ENCODE assay signal across 13 cellular contexts in the genomic region with DNA sequence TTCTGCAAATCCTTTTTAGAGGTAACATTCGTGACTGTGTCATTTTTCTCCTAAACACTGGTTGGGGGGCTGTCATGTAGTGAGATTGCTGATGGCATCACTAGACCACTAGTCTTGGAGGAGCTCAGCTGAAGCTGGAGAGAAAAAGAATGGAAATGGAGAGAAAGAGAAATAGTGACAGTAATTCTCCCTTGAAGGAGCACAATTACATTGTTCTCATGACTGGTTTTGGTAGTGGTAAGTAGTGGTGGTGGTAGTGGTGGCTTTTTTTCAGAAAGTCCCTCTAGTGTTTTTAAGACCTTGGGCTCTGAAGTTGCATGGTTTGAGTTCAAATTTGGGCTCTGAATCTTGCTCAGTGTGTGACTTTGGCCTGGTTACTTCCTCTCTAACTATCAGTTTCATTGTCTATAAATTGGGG.
DNase-seq lines count a peak whose midpoint lies in the region; ATAC-seq, FAIRE-seq and TF ChIP-seq lines count a peak whose summit lies in the region.
"Had no signal": no experiment of that assay in that cellular context is flagged by ENCODE, and none has a peak within 500 bp of the region (broad histone marks: within the 10 kb centered on the region; RNA-seq: fewer than 3 reads in every experiment).

No MANE protein-coding gene starts in this region.

- POLR2A ChIA-PET in GM12878 (lab: Charles Lee): no interaction called here

- H3K9me3 ChIP-seq in GM12878 (replicated peaks; ENCODE audit: control insufficient read depth, insufficient read depth, low read length): no peaks in the 10 kb centered on the region
- H3K9me3 ChIP-seq: prostate gland had no signal

- peak; percentile 64 for DNase-seq in GM12878 (ENCODE audit: low read depth, low spot score)
- DNase-seq in A172 (ENCODE audit: low spot score): no peak
- no peak for DNase-seq in activated effector memory CD4-positive, alpha-beta T cell treated with Interleukin-2 at 50 U/mL for 16 hours
- DNase-seq: DMS 273 treated with DMSO at 0.1 percent for 48 hours; hippocampal formation; NCI-H1417; stimulated activated CD4-positive, alpha-beta T cell treated with anti-CD3 and anti-CD28 coated beads, Interleukin-2, amount 100 ng/mL, for 48 hours; substantia nigra had no signal

- peak overlapping the region; percentile 26; the same call in 1 of the 2 replicates for H3K4me3 ChIP-seq in GM12878
- H3K4me3 ChIP-seq: prostate gland had no signal

- ATAC-seq in GM18858 (IDR thresholded peaks at IDR 0.05; ENCODE audit: unreplicated experiment) (peak; percentile 33), GM21447 (IDR thresholded peaks at IDR 0.05; ENCODE audit: unreplicated experiment) (peak; percentile 40), HG03095 (IDR thresholded peaks at IDR 0.05; ENCODE audit: unreplicated experiment) (peak; percentile 49), GM12878 (peak; percentile 76), GM19328 (IDR thresholded peaks at IDR 0.05; ENCODE audit: unreplicated experiment) (no peak)

- H3K27ac ChIP-seq in GM12878 (ENCODE audit: control insufficient read depth, insufficient read depth): peak overlapping the region; percentile 77
- H3K27ac ChIP-seq: prostate gland had no signal

- in situ Hi-C loops in GM12878 (cut with MboI): no loop called here

- RAD21 ChIA-PET in GM12878 (lab: Charles Lee; ENCODE audit: unreplicated experiment): interaction anchor here (0.9 to 1.2 kb wide), 2 partner anchors 14 to 29 kb away, joined by 3 to 4 read pairs; no protein-coding TSS in a partner anchor

- no peak; a peak in 1 of 4 replicates for TF ChIP-seq EP300 in GM12878 (IDR thresholded peaks at IDR 0.05; ENCODE audit: borderline replicate concordance in 1 of 2, control insufficient read depth in 1 of 2, low read depth in 2 of 2, low read length in 2 of 2)

- peak; percentile 84 for FAIRE-seq in GM12878 (lab: Jason Lieb, UNC)

- no peak overlapping the region; the same call in none of the 2 replicates for H2AFZ ChIP-seq in GM12878 (ENCODE audit: control insufficient read depth, low read depth, low read length)

- no peak for TF ChIP-seq POLR2A in GM12878 (IDR thresholded peaks at IDR 0.05; ENCODE audit: low read depth, low read length)

- H3K9ac ChIP-seq in GM12878 (ENCODE audit: control insufficient read depth, insufficient read depth, low read length): no peak overlapping the region

- intact Hi-C loops in GM12878 (cut with micrococcal nuclease; ENCODE audit: unreplicated experiment): loop anchor here (5.0 kb wide), 1 partner anchor 449 kb away; the partner anchor contains the start of gene TIFA

- peaks cover 27% of the 10 kb centered on the region for H3K4me1 ChIP-seq in GM12878 (ENCODE audit: control insufficient read depth, insufficient read depth, low read length)
- H3K4me1 ChIP-seq: prostate gland had no signal

- TF ChIP-seq CTCF in GM12878 (IDR thresholded peaks at IDR 0.05 in 2 of 3, conservative IDR thresholded peaks at IDR 0.05 in 1 of 3; ENCODE audit: control insufficient read depth in 2 of 3, extremely low read depth in 1 of 3, insufficient read depth in 1 of 3, low read depth in 3 of 3, low read length in 3 of 3): no peak

- H3K4me2 ChIP-seq in GM12878 (ENCODE audit: control insufficient read depth, insufficient read depth): 0 out of 2 replicates have a peak overlapping the region, but pooled peaks have one; percentile 4

- CTCF ChIA-PET in GM12878 (lab: Yijun Ruan, JAX): interaction anchor here (1.1 to 1.4 kb wide), 5 partner anchors 23 to 101 kb away, joined by 3 to 6 read pairs (median 4); no protein-coding TSS in a partner anchor

- no peaks in the 10 kb centered on the region for H3K27me3 ChIP-seq in GM12878 (replicated peaks in 1 of 2; ENCODE audit: control insufficient read depth in 2 of 2, insufficient read depth in 2 of 2, low read length in 1 of 2)

- no peaks in the 10 kb centered on the region for H3K36me3 ChIP-seq in GM12878 (ENCODE audit: control insufficient read depth in 2 of 2, insufficient read depth in 2 of 2, low read length in 1 of 2)
- H3K36me3 ChIP-seq: prostate gland had no signal

- SMC1A ChIA-PET in GM12878 (lab: Charles Lee; ENCODE audit: uncharacterized antibody, unreplicated experiment): interaction anchor here (0.8 to 2.7 kb wide), 6 partner anchors 11 to 102 kb away, joined by 3 to 13 read pairs (median 8); no protein-coding TSS in a partner anchor

- WGBS in GM12878 (ENCODE audit: insufficient coverage, insufficient replicate concordance, low lambda C conversion rate, missing lambda C conversion rate): 0% methylated on average over 1 of the region's 1 CpG

- no peaks in the 10 kb centered on the region for H3K79me2 ChIP-seq in GM12878 (ENCODE audit: control insufficient read depth, insufficient read depth, low read length)

- no peak for TF ChIP-seq RAD21 in GM12878 (IDR thresholded peaks at IDR 0.05; ENCODE audit: insufficient read depth, low read depth, low read length)

- BruUV-seq in GM12878 (replicated peaks; lab: Mats Ljungman, UMichigan): no TSS peak

- no peaks in the 10 kb centered on the region for H4K20me1 ChIP-seq in GM12878 (ENCODE audit: control insufficient read depth, insufficient read depth)

TF ChIP-seq in GM12878, 131 proteins besides CTCF, POLR2A, EP300 and RAD21 (continues in another document):
- TF ChIP-seq SMAD5 (IDR thresholded peaks at IDR 0.05; ENCODE audit: low read depth) (no peak), NR2F1 (conservative IDR thresholded peaks at IDR 0.05) (0 out of 2 replicates have a peak, but pooled peaks have one; percentile 12), ZNF274 (IDR thresholded peaks at IDR 0.05; ENCODE audit: insufficient read depth, insufficient read length) (no peak), RUNX3 (IDR thresholded peaks at IDR 0.05; ENCODE audit: low read length) (peak; percentile 77), NBN (IDR thresholded peaks at IDR 0.05) (peak; percentile 33; the same call in 1 of the 2 replicates), FOXM1 (IDR thresholded peaks at IDR 0.05; ENCODE audit: low read depth, low read length) (peak; percentile 29; the same call in 1 of the 2 replicates), USF1 (IDR thresholded peaks at IDR 0.05; ENCODE audit: borderline replicate concordance, extremely low read length, insufficient read depth, low read depth, low read length) (no peak), SMC3 (IDR thresholded peaks at IDR 0.05; ENCODE audit: borderline replicate concordance, low read length) (no peak), ZNF207 (IDR thresholded peaks at IDR 0.05; ENCODE audit: borderline replicate concordance) (no peak), MTA2 (IDR thresholded peaks at IDR 0.05; ENCODE audit: low read depth) (peak; percentile 73), SRF (IDR thresholded peaks at IDR 0.05; ENCODE audit: low read depth in 2 of 2, low read length in 2 of 2) (no peak), SPI1 (IDR thresholded peaks at IDR 0.05; ENCODE audit: borderline replicate concordance, insufficient read depth, low read depth, low read length) (peak; percentile 41; the same call in 1 of the 2 replicates), TBL1XR1 (IDR thresholded peaks at IDR 0.05; ENCODE audit: low read depth, low read length) (no peak), MYB (IDR thresholded peaks at IDR 0.05; ENCODE audit: borderline replicate concordance, low read depth, low read length) (no peak), IKZF1 (conservative IDR thresholded peaks at IDR 0.05) (0 out of 2 replicates have a peak, but pooled peaks have one; percentile 30), JUND (IDR thresholded peaks at IDR 0.05; ENCODE audit: low read depth, low read length) (no peak), SREBF1 (IDR thresholded peaks at IDR 0.05; ENCODE audit: low read length) (no peak), IRF4 (IDR thresholded peaks at IDR 0.05; ENCODE audit: low read depth, low read length) (no peak), BHLHE40 (IDR thresholded peaks at IDR 0.05; ENCODE audit: borderline replicate concordance in 1 of 2, low read depth in 2 of 2, low read length in 1 of 2) (peak in 1 of 2 experiments; percentile 21; a peak in 1 of 4 replicates), NFXL1 (IDR thresholded peaks at IDR 0.05; ENCODE audit: borderline replicate concordance) (no peak)
- TF ChIP-seq, protein P1, sequence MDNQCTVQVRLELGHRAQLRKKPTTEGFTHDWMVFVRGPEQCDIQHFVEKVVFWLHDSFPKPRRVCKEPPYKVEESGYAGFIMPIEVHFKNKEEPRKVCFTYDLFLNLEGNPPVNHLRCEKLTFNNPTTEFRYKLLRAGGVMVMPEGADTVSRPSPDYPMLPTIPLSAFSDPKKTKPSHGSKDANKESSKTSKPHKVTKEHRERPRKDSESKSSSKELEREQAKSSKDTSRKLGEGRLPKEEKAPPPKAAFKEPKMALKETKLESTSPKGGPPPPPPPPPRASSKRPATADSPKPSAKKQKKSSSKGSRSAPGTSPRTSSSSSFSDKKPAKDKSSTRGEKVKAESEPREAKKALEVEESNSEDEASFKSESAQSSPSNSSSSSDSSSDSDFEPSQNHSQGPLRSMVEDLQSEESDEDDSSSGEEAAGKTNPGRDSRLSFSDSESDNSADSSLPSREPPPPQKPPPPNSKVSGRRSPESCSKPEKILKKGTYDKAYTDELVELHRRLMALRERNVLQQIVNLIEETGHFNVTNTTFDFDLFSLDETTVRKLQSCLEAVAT (IDR thresholded peaks at IDR 0.05): 0 out of 2 replicates have a peak, but pooled peaks have one; percentile 15
- TF ChIP-seq, protein P2, sequence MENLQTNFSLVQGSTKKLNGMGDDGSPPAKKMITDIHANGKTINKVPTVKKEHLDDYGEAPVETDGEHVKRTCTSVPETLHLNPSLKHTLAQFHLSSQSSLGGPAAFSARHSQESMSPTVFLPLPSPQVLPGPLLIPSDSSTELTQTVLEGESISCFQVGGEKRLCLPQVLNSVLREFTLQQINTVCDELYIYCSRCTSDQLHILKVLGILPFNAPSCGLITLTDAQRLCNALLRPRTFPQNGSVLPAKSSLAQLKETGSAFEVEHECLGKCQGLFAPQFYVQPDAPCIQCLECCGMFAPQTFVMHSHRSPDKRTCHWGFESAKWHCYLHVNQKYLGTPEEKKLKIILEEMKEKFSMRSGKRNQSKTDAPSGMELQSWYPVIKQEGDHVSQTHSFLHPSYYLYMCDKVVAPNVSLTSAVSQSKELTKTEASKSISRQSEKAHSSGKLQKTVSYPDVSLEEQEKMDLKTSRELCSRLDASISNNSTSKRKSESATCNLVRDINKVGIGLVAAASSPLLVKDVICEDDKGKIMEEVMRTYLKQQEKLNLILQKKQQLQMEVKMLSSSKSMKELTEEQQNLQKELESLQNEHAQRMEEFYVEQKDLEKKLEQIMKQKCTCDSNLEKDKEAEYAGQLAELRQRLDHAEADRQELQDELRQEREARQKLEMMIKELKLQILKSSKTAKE (IDR thresholded peaks at IDR 0.05; ENCODE audit: low read depth, poor library complexity, severe bottlenecking): peak; percentile 51
